ENCODE assay signal across 28 cellular contexts in genomic region chr10:87507879-87508278, GRCh38. TPM values are rescaled to one million over a fixed set of nuclear protein-coding genes. Genes with fewer than 3 reads are reported as not detected.
DNase-seq lines count a peak whose midpoint lies in the region; ATAC-seq and TF ChIP-seq lines count a peak whose summit lies in the region.
"Had no signal": no experiment of that assay in that cellular context is flagged by ENCODE, and none has a peak within 500 bp of the region (broad histone marks: within the 10 kb centered on the region; RNA-seq: fewer than 3 reads in every experiment).

No MANE protein-coding gene starts in this region.

- H3K36me3 ChIP-seq in HAP-1 (replicated peaks): peaks cover 13% of the 10 kb centered on the region
- peaks cover 13% of the 10 kb centered on the region; the same call in 1 of the 2 replicates for H3K36me3 ChIP-seq in PC-9 (ENCODE audit: low read depth)
- peaks cover 31% of the 10 kb centered on the region for H3K36me3 ChIP-seq in neural progenitor cell

- no peaks in the 10 kb centered on the region for H3K9me2 ChIP-seq in PC-9 (ENCODE audit: insufficient read depth)

- no peak for TF ChIP-seq CTCF in PC-9 (conservative IDR thresholded peaks at IDR 0.05)
- no peak for TF ChIP-seq CTCF in fibroblast of villous mesenchyme (IDR thresholded peaks at IDR 0.05; ENCODE audit: insufficient read depth, low read depth, low read length)
- TF ChIP-seq CTCF in neural progenitor cell (IDR thresholded peaks at IDR 0.05): no peak

- H2AFZ ChIP-seq in PC-9 (no peak overlapping the region), neural progenitor cell (replicated peaks) (no peak overlapping the region)

- H3K9me3 ChIP-seq in HAP-1 (no peaks in the 10 kb centered on the region), PC-9 (ENCODE audit: insufficient read depth, low read depth) (no peaks in the 10 kb centered on the region), neural progenitor cell (ENCODE audit: low read depth) (no peaks in the 10 kb centered on the region)
- H3K9me3 ChIP-seq: body of pancreas had no signal

- no peaks in the 10 kb centered on the region; the same call in 1 of the 2 replicates for H4K20me1 ChIP-seq in PC-9 (ENCODE audit: insufficient read depth)
- H4K20me1 ChIP-seq in neural progenitor cell (ENCODE audit: low read depth): peaks cover 39% of the 10 kb centered on the region

- H3K79me2 ChIP-seq in PC-9 (ENCODE audit: low read depth) (peaks cover 35% of the 10 kb centered on the region), neural progenitor cell (ENCODE audit: low read depth) (peaks cover 59% of the 10 kb centered on the region)

- no peak overlapping the region for H3K9ac ChIP-seq in neural progenitor cell

- DNase-seq in HAP-1 (ENCODE audit: low spot score in 2 of 2): no peak
- no peak for DNase-seq in PC-9
- no peak for DNase-seq in fibroblast of villous mesenchyme (ENCODE audit: low read depth)
- no peak for DNase-seq in neural progenitor cell (ENCODE audit: low spot score)
- no peak for DNase-seq in NCI-H748 treated with DMSO at 0.1 percent for 48 hours (lab: John Stamatoyannopoulos, UW)
- DNase-seq in activated CD4-positive, alpha-beta T cell treated with anti-CD3 and anti-CD28 coated beads, Interleukin-2, amount 50 U/mL, for 4 hours: no peak
- DNase-seq: activated CD4-positive, alpha-beta T cell treated with anti-CD3 and anti-CD28 coated beads for 36 hours; activated effector memory CD4-positive, alpha-beta T cell treated with anti-CD3 and anti-CD28 coated beads, Interleukin-2, amount 50 U/mL, for 16 hours; activated T-cell treated with anti-CD3 and anti-CD28 coated beads, Interleukin-2, amount 50 U/mL, for 1 hour; body of pancreas; Calu3; cerebellar nuclear complex; DND-41; dorsolateral prefrontal cortex; NCI-H1105 treated with DMSO at 0.1 percent for 48 hours; NCI-H2029 treated with DMSO at 0.1 percent for 48 hours; NCI-H2227 treated with DMSO at 0.1 percent for 48 hours; NCI-H526 treated with DMSO at 0.1 percent for 48 hours; posterior cingulate gyrus; right cardiac atrium; stimulated activated CD4-positive, alpha-beta T cell treated with anti-CD3 and anti-CD28 coated beads, Interleukin-4, amount 100 ng/mL, for 24 hours; T-helper 2 cell had no signal

- H3K27me3 Mint-ChIP-seq in neural progenitor cell (ENCODE audit: insufficient read depth, low read depth): no peaks in the 10 kb centered on the region
- H3K27me3 Mint-ChIP-seq: activated CD4-positive, alpha-beta T cell treated with anti-CD3 and anti-CD28 coated beads for 36 hours; IgD-negative memory B cell; stimulated activated memory B cell treated with anti-CD40 and anti-IgM and Interleukin-4, amounts not matched to agents 10 μg/mL and 1 μg/mL and 100 μg/mL, for 72 hours had no signal

- in situ Hi-C loops in HAP-1 (cut with MboI; ENCODE audit: low sequenced_read_pairs): no loop called here

- H3K4me1 ChIP-seq in HAP-1 (peaks cover 23% of the 10 kb centered on the region), PC-9 (replicated peaks; ENCODE audit: insufficient read depth) (peaks cover 24% of the 10 kb centered on the region), neural progenitor cell (peaks cover 15% of the 10 kb centered on the region)

- H3K4me3 ChIP-seq in HAP-1 (peak overlapping the region; percentile 74; the same call in 1 of the 2 replicates), PC-9 (no peak overlapping the region), fibroblast of villous mesenchyme (ENCODE audit: low read depth, low read length) (peak overlapping the region; percentile 95), neural progenitor cell (peak overlapping the region; percentile 99)
- H3K4me3 ChIP-seq: body of pancreas, SK-N-MC had no signal

- peaks cover 23% of the 10 kb centered on the region for H3K4me1 Mint-ChIP-seq in neural progenitor cell

- H3K9me3 Mint-ChIP-seq in neural progenitor cell: no peaks in the 10 kb centered on the region
- H3K9me3 Mint-ChIP-seq: CD14-positive monocyte; IgD-negative memory B cell; stimulated activated memory B cell treated with anti-CD40 and anti-IgM and Interleukin-4, amounts not matched to agents 10 μg/mL and 1 μg/mL and 100 μg/mL, for 72 hours had no signal

- no peak overlapping the region for H3K27ac ChIP-seq in PC-9
- no peak overlapping the region for H3K27ac ChIP-seq in neural progenitor cell
- H3K27ac ChIP-seq: body of pancreas, RWPE1, SK-N-MC had no signal

- peaks cover under 1% of the 10 kb centered on the region for H3K36me3 Mint-ChIP-seq in neural progenitor cell

- CTCF ChIA-PET in PC-9 (lab: Charles Lee): no interaction called here

- no peaks in the 10 kb centered on the region for H3K27me3 ChIP-seq in HAP-1 (ENCODE audit: low read depth)
- no peaks in the 10 kb centered on the region for H3K27me3 ChIP-seq in PC-9 (ENCODE audit: insufficient read depth, low read depth)
- no peaks in the 10 kb centered on the region for H3K27me3 ChIP-seq in neural progenitor cell
- H3K27me3 ChIP-seq: body of pancreas, dorsolateral prefrontal cortex had no signal

- H3F3A ChIP-seq in PC-9 (ENCODE audit: insufficient read depth, low read depth) (peaks cover 4% of the 10 kb centered on the region; the same call in 1 of the 2 replicates), neural progenitor cell (ENCODE audit: low read depth) (peaks cover 16% of the 10 kb centered on the region)

- intact Hi-C loops in PC-9 (cut with micrococcal nuclease; ENCODE audit: unreplicated experiment): no loop called here

- no peak overlapping the region for H3K4me3 Mint-ChIP-seq in neural progenitor cell
- H3K4me3 Mint-ChIP-seq: activated CD4-positive, alpha-beta T cell treated with anti-CD3 and anti-CD28 coated beads for 36 hours; CD14-positive monocyte; stimulated activated memory B cell treated with anti-CD40 and anti-IgM and Interleukin-4, amounts not matched to agents 10 μg/mL and 1 μg/mL and 100 μg/mL, for 72 hours had no signal

- H3K27ac Mint-ChIP-seq in neural progenitor cell: no peak overlapping the region
- H3K27ac Mint-ChIP-seq: activated CD4-positive, alpha-beta T cell treated with anti-CD3 and anti-CD28 coated beads for 36 hours; CD14-positive monocyte; IgD-negative memory B cell; stimulated activated memory B cell treated with anti-CD40 and anti-IgM and Interleukin-4, amounts not matched to agents 10 μg/mL and 1 μg/mL and 100 μg/mL, for 72 hours had no signal

- POLR2A ChIA-PET in PC-9 (lab: Charles Lee; ENCODE audit: unreplicated experiment): no interaction called here

- BruUV-seq in PC-9 (replicated peaks; lab: Mats Ljungman, UMichigan): no TSS peak

- H3K4me2 ChIP-seq in PC-9 (0 out of 2 replicates have a peak overlapping the region, but pooled peaks have one; percentile 10), neural progenitor cell (peak overlapping the region; percentile 93)

- no peak for ATAC-seq in GM21367 (IDR thresholded peaks at IDR 0.05; ENCODE audit: unreplicated experiment)
- ATAC-seq: activated CD4-positive, alpha-beta T cell treated with anti-CD3 and anti-CD28 coated beads for 36 hours; body of pancreas; right cardiac atrium; stimulated activated memory B cell treated with anti-CD40 and anti-IgM and Interleukin-4, amounts not matched to agents 10 μg/mL and 1 μg/mL and 100 μg/mL, for 72 hours had no signal

RNA-seq across cellular contexts. Expression of gene MINPP1, which starts 3.2 kb away (rescaled TPM):
- 14.4 and 17.0 TPM in 2 replicates for total RNA-seq in PC-9 (2021)
- total RNA-seq in fibroblast of villous mesenchyme: 30.0 and 52.7 TPM in 2 replicates
- total RNA-seq in neural progenitor cell (ENCODE audit: low replicate concordance): 52.9 and 64.2 TPM in 2 replicates
